Comparison of ENCODE assay signal across 1 cellular context in the genomic region with DNA sequence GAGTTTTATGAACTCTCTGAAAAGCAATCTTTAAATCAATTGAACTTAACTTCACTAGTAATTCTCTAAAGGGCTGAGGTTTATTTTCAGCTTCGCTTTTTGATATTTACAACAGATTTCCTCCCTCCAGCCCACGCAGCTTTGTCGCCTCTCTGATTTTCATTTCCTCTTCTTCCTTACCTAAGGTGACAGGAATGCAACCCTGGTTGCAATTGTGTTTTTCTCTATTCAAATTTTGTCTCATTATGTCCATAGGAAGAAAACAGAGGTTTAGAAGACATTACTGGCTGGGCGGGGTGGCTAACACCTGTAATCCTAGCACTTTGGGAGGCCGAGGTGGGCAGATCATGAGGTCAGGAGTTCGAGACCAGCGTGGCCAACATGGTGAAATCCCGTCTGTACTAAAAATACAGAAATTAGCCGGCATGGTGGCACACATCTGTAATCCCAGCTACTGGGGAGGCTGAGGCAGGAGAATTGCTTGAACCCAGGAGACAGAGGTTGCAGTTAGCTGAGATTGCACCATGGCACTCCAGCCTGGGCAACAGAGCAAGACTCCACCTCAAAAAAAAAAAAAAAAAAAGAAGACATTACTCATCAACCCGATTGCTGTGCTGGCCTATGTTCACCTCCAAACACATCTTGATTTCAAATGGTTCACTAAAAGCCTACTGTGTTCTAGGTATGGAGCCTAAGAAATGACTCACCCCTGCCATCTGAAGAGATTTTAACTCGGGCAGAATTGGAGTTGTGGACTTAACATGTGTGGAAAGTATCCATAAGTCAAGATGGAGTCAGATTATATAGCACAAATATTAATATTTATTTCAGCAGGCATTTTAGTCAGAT.
TF ChIP-seq lines count a peak whose summit lies in the region.

No MANE protein-coding gene starts in this region.

TF ChIP-seq in GM12878, 131 proteins besides CTCF, POLR2A, EP300 and RAD21 (continued from another document and continues in another):
- TF ChIP-seq, protein P1, sequence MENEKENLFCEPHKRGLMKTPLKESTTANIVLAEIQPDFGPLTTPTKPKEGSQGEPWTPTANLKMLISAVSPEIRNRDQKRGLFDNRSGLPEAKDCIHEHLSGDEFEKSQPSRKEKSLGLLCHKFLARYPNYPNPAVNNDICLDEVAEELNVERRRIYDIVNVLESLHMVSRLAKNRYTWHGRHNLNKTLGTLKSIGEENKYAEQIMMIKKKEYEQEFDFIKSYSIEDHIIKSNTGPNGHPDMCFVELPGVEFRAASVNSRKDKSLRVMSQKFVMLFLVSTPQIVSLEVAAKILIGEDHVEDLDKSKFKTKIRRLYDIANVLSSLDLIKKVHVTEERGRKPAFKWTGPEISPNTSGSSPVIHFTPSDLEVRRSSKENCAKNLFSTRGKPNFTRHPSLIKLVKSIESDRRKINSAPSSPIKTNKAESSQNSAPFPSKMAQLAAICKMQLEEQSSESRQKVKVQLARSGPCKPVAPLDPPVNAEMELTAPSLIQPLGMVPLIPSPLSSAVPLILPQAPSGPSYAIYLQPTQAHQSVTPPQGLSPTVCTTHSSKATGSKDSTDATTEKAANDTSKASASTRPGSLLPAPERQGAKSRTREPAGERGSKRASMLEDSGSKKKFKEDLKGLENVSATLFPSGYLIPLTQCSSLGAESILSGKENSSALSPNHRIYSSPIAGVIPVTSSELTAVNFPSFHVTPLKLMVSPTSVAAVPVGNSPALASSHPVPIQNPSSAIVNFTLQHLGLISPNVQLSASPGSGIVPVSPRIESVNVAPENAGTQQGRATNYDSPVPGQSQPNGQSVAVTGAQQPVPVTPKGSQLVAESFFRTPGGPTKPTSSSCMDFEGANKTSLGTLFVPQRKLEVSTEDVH (IDR thresholded peaks at IDR 0.05; ENCODE audit: low read depth, partially characterized antibody) = no peak
- TF ChIP-seq RELA (IDR thresholded peaks at IDR 0.05; ENCODE audit: borderline replicate concordance, partially characterized antibody) (no peak), MTA2 (IDR thresholded peaks at IDR 0.05; ENCODE audit: low read depth) (peak; percentile 31; the same call in 1 of the 2 replicates), ZBED1 (IDR thresholded peaks at IDR 0.05; ENCODE audit: borderline replicate concordance) (no peak), IKZF1 (conservative IDR thresholded peaks at IDR 0.05) (peak; percentile 63), GATAD2B (conservative IDR thresholded peaks at IDR 0.05; ENCODE audit: low read depth) (no peak), PML (IDR thresholded peaks at IDR 0.05; ENCODE audit: low read length) (no peak), ZNF274 (IDR thresholded peaks at IDR 0.05; ENCODE audit: insufficient read depth, insufficient read length) (no peak), JUNB (IDR thresholded peaks at IDR 0.05) (no peak), SREBF1 (IDR thresholded peaks at IDR 0.05; ENCODE audit: low read length) (no peak), PAX8 (IDR thresholded peaks at IDR 0.05) (no peak), ESRRA (IDR thresholded peaks at IDR 0.05; ENCODE audit: low read length) (no peak), NFIC (IDR thresholded peaks at IDR 0.05; ENCODE audit: low read depth, low read length) (0 out of 2 replicates have a peak, but pooled peaks have one; percentile 25), CHD1 (IDR thresholded peaks at IDR 0.05; ENCODE audit: low read depth, low read length) (no peak), TBL1XR1 (IDR thresholded peaks at IDR 0.05; ENCODE audit: low read depth, low read length) (no peak), NR2C1 (IDR thresholded peaks at IDR 0.05) (no peak), GABPA (IDR thresholded peaks at IDR 0.05; ENCODE audit: low read depth) (no peak), MEF2B (IDR thresholded peaks at IDR 0.05; ENCODE audit: partially characterized antibody, poor library complexity, severe bottlenecking) (no peak), ATF7 (IDR thresholded peaks at IDR 0.05; ENCODE audit: low read depth) (no peak)
- TF ChIP-seq, protein P2, sequence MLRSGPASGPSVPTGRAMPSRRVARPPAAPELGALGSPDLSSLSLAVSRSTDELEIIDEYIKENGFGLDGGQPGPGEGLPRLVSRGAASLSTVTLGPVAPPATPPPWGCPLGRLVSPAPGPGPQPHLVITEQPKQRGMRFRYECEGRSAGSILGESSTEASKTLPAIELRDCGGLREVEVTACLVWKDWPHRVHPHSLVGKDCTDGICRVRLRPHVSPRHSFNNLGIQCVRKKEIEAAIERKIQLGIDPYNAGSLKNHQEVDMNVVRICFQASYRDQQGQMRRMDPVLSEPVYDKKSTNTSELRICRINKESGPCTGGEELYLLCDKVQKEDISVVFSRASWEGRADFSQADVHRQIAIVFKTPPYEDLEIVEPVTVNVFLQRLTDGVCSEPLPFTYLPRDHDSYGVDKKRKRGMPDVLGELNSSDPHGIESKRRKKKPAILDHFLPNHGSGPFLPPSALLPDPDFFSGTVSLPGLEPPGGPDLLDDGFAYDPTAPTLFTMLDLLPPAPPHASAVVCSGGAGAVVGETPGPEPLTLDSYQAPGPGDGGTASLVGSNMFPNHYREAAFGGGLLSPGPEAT (IDR thresholded peaks at IDR 0.05; ENCODE audit: low read depth) = no peak
- TF ChIP-seq, protein P3, sequence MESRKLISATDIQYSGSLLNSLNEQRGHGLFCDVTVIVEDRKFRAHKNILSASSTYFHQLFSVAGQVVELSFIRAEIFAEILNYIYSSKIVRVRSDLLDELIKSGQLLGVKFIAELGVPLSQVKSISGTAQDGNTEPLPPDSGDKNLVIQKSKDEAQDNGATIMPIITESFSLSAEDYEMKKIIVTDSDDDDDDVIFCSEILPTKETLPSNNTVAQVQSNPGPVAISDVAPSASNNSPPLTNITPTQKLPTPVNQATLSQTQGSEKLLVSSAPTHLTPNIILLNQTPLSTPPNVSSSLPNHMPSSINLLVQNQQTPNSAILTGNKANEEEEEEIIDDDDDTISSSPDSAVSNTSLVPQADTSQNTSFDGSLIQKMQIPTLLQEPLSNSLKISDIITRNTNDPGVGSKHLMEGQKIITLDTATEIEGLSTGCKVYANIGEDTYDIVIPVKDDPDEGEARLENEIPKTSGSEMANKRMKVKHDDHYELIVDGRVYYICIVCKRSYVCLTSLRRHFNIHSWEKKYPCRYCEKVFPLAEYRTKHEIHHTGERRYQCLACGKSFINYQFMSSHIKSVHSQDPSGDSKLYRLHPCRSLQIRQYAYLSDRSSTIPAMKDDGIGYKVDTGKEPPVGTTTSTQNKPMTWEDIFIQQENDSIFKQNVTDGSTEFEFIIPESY (IDR thresholded peaks at IDR 0.05) = no peak
- TF ChIP-seq, protein P4, sequence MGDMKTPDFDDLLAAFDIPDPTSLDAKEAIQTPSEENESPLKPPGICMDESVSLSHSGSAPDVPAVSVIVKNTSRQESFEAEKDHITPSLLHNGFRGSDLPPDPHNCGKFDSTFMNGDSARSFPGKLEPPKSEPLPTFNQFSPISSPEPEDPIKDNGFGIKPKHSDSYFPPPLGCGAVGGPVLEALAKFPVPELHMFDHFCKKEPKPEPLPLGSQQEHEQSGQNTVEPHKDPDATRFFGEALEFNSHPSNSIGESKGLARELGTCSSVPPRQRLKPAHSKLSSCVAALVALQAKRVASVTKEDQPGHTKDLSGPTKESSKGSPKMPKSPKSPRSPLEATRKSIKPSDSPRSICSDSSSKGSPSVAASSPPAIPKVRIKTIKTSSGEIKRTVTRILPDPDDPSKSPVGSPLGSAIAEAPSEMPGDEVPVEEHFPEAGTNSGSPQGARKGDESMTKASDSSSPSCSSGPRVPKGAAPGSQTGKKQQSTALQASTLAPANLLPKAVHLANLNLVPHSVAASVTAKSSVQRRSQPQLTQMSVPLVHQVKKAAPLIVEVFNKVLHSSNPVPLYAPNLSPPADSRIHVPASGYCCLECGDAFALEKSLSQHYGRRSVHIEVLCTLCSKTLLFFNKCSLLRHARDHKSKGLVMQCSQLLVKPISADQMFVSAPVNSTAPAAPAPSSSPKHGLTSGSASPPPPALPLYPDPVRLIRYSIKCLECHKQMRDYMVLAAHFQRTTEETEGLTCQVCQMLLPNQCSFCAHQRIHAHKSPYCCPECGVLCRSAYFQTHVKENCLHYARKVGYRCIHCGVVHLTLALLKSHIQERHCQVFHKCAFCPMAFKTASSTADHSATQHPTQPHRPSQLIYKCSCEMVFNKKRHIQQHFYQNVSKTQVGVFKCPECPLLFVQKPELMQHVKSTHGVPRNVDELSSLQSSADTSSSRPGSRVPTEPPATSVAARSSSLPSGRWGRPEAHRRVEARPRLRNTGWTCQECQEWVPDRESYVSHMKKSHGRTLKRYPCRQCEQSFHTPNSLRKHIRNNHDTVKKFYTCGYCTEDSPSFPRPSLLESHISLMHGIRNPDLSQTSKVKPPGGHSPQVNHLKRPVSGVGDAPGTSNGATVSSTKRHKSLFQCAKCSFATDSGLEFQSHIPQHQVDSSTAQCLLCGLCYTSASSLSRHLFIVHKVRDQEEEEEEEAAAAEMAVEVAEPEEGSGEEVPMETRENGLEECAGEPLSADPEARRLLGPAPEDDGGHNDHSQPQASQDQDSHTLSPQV (IDR thresholded peaks at IDR 0.05) = no peak
- TF ChIP-seq, protein P5, sequence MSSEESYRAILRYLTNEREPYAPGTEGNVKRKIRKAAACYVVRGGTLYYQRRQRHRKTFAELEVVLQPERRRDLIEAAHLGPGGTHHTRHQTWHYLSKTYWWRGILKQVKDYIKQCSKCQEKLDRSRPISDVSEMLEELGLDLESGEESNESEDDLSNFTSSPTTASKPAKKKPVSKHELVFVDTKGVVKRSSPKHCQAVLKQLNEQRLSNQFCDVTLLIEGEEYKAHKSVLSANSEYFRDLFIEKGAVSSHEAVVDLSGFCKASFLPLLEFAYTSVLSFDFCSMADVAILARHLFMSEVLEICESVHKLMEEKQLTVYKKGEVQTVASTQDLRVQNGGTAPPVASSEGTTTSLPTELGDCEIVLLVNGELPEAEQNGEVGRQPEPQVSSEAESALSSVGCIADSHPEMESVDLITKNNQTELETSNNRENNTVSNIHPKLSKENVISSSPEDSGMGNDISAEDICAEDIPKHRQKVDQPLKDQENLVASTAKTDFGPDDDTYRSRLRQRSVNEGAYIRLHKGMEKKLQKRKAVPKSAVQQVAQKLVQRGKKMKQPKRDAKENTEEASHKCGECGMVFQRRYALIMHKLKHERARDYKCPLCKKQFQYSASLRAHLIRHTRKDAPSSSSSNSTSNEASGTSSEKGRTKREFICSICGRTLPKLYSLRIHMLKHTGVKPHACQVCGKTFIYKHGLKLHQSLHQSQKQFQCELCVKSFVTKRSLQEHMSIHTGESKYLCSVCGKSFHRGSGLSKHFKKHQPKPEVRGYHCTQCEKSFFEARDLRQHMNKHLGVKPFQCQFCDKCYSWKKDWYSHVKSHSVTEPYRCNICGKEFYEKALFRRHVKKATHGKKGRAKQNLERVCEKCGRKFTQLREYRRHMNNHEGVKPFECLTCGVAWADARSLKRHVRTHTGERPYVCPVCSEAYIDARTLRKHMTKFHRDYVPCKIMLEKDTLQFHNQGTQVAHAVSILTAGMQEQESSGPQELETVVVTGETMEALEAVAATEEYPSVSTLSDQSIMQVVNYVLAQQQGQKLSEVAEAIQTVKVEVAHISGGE (CRISPR knock-in tag; IDR thresholded peaks at IDR 0.05) = no peak
- TF ChIP-seq, protein P6, sequence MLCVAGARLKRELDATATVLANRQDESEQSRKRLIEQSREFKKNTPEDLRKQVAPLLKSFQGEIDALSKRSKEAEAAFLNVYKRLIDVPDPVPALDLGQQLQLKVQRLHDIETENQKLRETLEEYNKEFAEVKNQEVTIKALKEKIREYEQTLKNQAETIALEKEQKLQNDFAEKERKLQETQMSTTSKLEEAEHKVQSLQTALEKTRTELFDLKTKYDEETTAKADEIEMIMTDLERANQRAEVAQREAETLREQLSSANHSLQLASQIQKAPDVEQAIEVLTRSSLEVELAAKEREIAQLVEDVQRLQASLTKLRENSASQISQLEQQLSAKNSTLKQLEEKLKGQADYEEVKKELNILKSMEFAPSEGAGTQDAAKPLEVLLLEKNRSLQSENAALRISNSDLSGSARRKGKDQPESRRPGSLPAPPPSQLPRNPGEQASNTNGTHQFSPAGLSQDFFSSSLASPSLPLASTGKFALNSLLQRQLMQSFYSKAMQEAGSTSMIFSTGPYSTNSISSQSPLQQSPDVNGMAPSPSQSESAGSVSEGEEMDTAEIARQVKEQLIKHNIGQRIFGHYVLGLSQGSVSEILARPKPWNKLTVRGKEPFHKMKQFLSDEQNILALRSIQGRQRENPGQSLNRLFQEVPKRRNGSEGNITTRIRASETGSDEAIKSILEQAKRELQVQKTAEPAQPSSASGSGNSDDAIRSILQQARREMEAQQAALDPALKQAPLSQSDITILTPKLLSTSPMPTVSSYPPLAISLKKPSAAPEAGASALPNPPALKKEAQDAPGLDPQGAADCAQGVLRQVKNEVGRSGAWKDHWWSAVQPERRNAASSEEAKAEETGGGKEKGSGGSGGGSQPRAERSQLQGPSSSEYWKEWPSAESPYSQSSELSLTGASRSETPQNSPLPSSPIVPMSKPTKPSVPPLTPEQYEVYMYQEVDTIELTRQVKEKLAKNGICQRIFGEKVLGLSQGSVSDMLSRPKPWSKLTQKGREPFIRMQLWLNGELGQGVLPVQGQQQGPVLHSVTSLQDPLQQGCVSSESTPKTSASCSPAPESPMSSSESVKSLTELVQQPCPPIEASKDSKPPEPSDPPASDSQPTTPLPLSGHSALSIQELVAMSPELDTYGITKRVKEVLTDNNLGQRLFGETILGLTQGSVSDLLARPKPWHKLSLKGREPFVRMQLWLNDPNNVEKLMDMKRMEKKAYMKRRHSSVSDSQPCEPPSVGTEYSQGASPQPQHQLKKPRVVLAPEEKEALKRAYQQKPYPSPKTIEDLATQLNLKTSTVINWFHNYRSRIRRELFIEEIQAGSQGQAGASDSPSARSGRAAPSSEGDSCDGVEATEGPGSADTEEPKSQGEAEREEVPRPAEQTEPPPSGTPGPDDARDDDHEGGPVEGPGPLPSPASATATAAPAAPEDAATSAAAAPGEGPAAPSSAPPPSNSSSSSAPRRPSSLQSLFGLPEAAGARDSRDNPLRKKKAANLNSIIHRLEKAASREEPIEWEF (IDR thresholded peaks at IDR 0.05; ENCODE audit: insufficient replicate concordance, low read depth, low read length) = no peak
- TF ChIP-seq, protein P7, sequence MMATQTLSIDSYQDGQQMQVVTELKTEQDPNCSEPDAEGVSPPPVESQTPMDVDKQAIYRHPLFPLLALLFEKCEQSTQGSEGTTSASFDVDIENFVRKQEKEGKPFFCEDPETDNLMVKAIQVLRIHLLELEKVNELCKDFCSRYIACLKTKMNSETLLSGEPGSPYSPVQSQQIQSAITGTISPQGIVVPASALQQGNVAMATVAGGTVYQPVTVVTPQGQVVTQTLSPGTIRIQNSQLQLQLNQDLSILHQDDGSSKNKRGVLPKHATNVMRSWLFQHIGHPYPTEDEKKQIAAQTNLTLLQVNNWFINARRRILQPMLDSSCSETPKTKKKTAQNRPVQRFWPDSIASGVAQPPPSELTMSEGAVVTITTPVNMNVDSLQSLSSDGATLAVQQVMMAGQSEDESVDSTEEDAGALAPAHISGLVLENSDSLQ (IDR thresholded peaks at IDR 0.05) = no peak
- TF ChIP-seq, protein P8, sequence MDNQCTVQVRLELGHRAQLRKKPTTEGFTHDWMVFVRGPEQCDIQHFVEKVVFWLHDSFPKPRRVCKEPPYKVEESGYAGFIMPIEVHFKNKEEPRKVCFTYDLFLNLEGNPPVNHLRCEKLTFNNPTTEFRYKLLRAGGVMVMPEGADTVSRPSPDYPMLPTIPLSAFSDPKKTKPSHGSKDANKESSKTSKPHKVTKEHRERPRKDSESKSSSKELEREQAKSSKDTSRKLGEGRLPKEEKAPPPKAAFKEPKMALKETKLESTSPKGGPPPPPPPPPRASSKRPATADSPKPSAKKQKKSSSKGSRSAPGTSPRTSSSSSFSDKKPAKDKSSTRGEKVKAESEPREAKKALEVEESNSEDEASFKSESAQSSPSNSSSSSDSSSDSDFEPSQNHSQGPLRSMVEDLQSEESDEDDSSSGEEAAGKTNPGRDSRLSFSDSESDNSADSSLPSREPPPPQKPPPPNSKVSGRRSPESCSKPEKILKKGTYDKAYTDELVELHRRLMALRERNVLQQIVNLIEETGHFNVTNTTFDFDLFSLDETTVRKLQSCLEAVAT (IDR thresholded peaks at IDR 0.05) = no peak
